19 cellular contexts compared by ENCODE assay signal in genomic region chr2:240894006-240894405, GRCh38. TPM values are rescaled to one million over a fixed set of nuclear protein-coding genes. Genes with fewer than 3 reads are reported as not detected.
"Had no signal": no experiment of that assay in that cellular context is flagged by ENCODE, and none has a peak within 500 bp of the region (broad histone marks: within the 10 kb centered on the region; RNA-seq: fewer than 3 reads in every experiment).

No MANE protein-coding gene starts in this region.

- H3K4me3 ChIP-seq: prostate gland, SK-N-MC had no signal

- H3K27me3 ChIP-seq: brain microvascular endothelial cell had no signal

- H3K9me3 ChIP-seq: prostate gland had no signal

- H3K27ac Mint-ChIP-seq: activated CD4-positive, alpha-beta T cell treated with anti-CD3 and anti-CD28 coated beads for 36 hours; activated T-helper 2 cell treated with anti-CD3 and anti-CD28 coated beads, Interferon-gamma antibody, Interleukin-2, Interleukin-4, amounts not matched to agents 10 μg/mL and 5 μg/mL and 100 μg/mL, durations not matched to agents 14 hours and 24 hours and 36 hours; immature natural killer cell; natural killer cell treated with Interleukin-12 subunit alpha and Interleukin-12 subunit beta and Interleukin-15 and Interleukin-18, amount 100 ng/mL, for 72 hours; stimulated activated naive CD8-positive, alpha-beta T cell treated with anti-CD3 and anti-CD28 coated beads, Interleukin-15, amount 100 ng/mL, for 72 hours had no signal

- H3K36me3 ChIP-seq: brain microvascular endothelial cell, prostate gland had no signal

- H3K36me3 Mint-ChIP-seq: immature natural killer cell; natural killer cell treated with Interleukin-12 subunit alpha and Interleukin-12 subunit beta and Interleukin-15 and Interleukin-18, amount 100 ng/mL, for 72 hours had no signal

- H3K9me3 Mint-ChIP-seq: activated T-helper 2 cell treated with anti-CD3 and anti-CD28 coated beads, Interferon-gamma antibody, Interleukin-2, Interleukin-4, amounts not matched to agents 10 μg/mL and 5 μg/mL and 100 μg/mL, durations not matched to agents 14 hours and 24 hours and 36 hours; immature natural killer cell; natural killer cell treated with Interleukin-12 subunit alpha and Interleukin-12 subunit beta and Interleukin-15 and Interleukin-18, amount 100 ng/mL, for 72 hours; stimulated activated naive CD8-positive, alpha-beta T cell treated with anti-CD3 and anti-CD28 coated beads, Interleukin-15, amount 100 ng/mL, for 72 hours had no signal

- H3K4me1 Mint-ChIP-seq: activated CD4-positive, alpha-beta T cell treated with anti-CD3 and anti-CD28 coated beads for 36 hours; immature natural killer cell had no signal

- H3K27ac ChIP-seq: brain microvascular endothelial cell, prostate gland, SK-N-MC, VCaP had no signal

- H3K4me3 Mint-ChIP-seq: activated CD4-positive, alpha-beta T cell treated with anti-CD3 and anti-CD28 coated beads for 36 hours; immature natural killer cell; natural killer cell treated with Interleukin-12 subunit alpha and Interleukin-12 subunit beta and Interleukin-15 and Interleukin-18, amount 100 ng/mL, for 72 hours had no signal

- H3K27me3 Mint-ChIP-seq: activated CD4-positive, alpha-beta T cell treated with anti-CD3 and anti-CD28 coated beads for 36 hours; natural killer cell treated with Interleukin-12 subunit alpha and Interleukin-12 subunit beta and Interleukin-15 and Interleukin-18, amount 100 ng/mL, for 72 hours; stimulated activated naive CD8-positive, alpha-beta T cell treated with anti-CD3 and anti-CD28 coated beads, Interleukin-15, amount 100 ng/mL, for 72 hours had no signal

- DNase-seq: amniotic stem cell; brain microvascular endothelial cell; effector memory CD4-positive, alpha-beta T cell; glutamatergic neuron; immature natural killer cell; left colon; T-helper 1 cell had no signal

RNA-seq across cellular contexts. Expression of gene MAB21L4, which starts 1.9 kb away (rescaled TPM):
- total RNA-seq: activated CD4-positive, alpha-beta T cell treated with anti-CD3 and anti-CD28 coated beads for 36 hours; activated T-helper 2 cell treated with anti-CD3 and anti-CD28 coated beads, Interferon-gamma antibody, Interleukin-2, Interleukin-4, amounts not matched to agents 10 μg/mL and 5 μg/mL and 100 μg/mL, durations not matched to agents 14 hours and 24 hours and 36 hours; fibroblast of villous mesenchyme; lung microvascular endothelial cell; natural killer cell treated with Interleukin-12 subunit alpha and Interleukin-12 subunit beta and Interleukin-15 and Interleukin-18, amount 100 ng/mL, for 72 hours; omental fat pad; sciatic nerve had no signal
- polyA plus RNA-seq: immature natural killer cell had no signal

RNA-seq across cellular contexts. Expression of gene CROCC2, which starts 12.1 kb away (rescaled TPM):
- total RNA-seq: activated CD4-positive, alpha-beta T cell treated with anti-CD3 and anti-CD28 coated beads for 36 hours; activated T-helper 2 cell treated with anti-CD3 and anti-CD28 coated beads, Interferon-gamma antibody, Interleukin-2, Interleukin-4, amounts not matched to agents 10 μg/mL and 5 μg/mL and 100 μg/mL, durations not matched to agents 14 hours and 24 hours and 36 hours; epithelial cell of proximal tubule; fibroblast of villous mesenchyme; lung microvascular endothelial cell; natural killer cell treated with Interleukin-12 subunit alpha and Interleukin-12 subunit beta and Interleukin-15 and Interleukin-18, amount 100 ng/mL, for 72 hours had no signal
- polyA plus RNA-seq: immature natural killer cell had no signal

RNA-seq across cellular contexts. Expression of gene AGXT, which starts 25.4 kb away (rescaled TPM):
- total RNA-seq: activated CD4-positive, alpha-beta T cell treated with anti-CD3 and anti-CD28 coated beads for 36 hours; activated T-helper 2 cell treated with anti-CD3 and anti-CD28 coated beads, Interferon-gamma antibody, Interleukin-2, Interleukin-4, amounts not matched to agents 10 μg/mL and 5 μg/mL and 100 μg/mL, durations not matched to agents 14 hours and 24 hours and 36 hours; epithelial cell of proximal tubule; fibroblast of villous mesenchyme; lung microvascular endothelial cell; natural killer cell treated with Interleukin-12 subunit alpha and Interleukin-12 subunit beta and Interleukin-15 and Interleukin-18, amount 100 ng/mL, for 72 hours; prostate gland; sciatic nerve had no signal
- polyA plus RNA-seq: immature natural killer cell had no signal
